ENCODE assay signal across 1 cellular context in genomic region chr9:133715866-133716563, GRCh38.
TF ChIP-seq lines count a peak whose summit lies in the region.

No MANE protein-coding gene starts in this region.

TF ChIP-seq in HepG2, 621 proteins besides CTCF, POLR2A, EP300 and RAD21 (continued from another document and continues in another):
- peak; percentile 83 for TF ChIP-seq HNF4G (IDR thresholded peaks at IDR 0.05; ENCODE audit: borderline replicate concordance, low read depth, low read length)
- TF ChIP-seq HNF4G (CRISPR knock-in tag; IDR thresholded peaks at IDR 0.05; ENCODE audit: borderline replicate concordance, low read depth): peak; percentile 80; the same call in 1 of the 2 replicates
- TF ChIP-seq ZNF780A (CRISPR knock-in tag; IDR thresholded peaks at IDR 0.05): no peak
- TF ChIP-seq ZBTB14 (CRISPR knock-in tag; IDR thresholded peaks at IDR 0.05): no peak
- TF ChIP-seq SRSF9 (IDR thresholded peaks at IDR 0.05; ENCODE audit: borderline replicate concordance, insufficient read depth, low read depth, low read length, poor library complexity, severe bottlenecking): no peak
- peak; percentile 89 for TF ChIP-seq ZNF687 (CRISPR knock-in tag; IDR thresholded peaks at IDR 0.05)
- 0 out of 2 replicates have a peak, but pooled peaks have one; percentile 20 for TF ChIP-seq ARNT2 (CRISPR knock-in tag; IDR thresholded peaks at IDR 0.05; ENCODE audit: low read depth)
- TF ChIP-seq ZNF703 (CRISPR knock-in tag; IDR thresholded peaks at IDR 0.05; ENCODE audit: borderline replicate concordance): no peak
- TF ChIP-seq, protein P1, sequence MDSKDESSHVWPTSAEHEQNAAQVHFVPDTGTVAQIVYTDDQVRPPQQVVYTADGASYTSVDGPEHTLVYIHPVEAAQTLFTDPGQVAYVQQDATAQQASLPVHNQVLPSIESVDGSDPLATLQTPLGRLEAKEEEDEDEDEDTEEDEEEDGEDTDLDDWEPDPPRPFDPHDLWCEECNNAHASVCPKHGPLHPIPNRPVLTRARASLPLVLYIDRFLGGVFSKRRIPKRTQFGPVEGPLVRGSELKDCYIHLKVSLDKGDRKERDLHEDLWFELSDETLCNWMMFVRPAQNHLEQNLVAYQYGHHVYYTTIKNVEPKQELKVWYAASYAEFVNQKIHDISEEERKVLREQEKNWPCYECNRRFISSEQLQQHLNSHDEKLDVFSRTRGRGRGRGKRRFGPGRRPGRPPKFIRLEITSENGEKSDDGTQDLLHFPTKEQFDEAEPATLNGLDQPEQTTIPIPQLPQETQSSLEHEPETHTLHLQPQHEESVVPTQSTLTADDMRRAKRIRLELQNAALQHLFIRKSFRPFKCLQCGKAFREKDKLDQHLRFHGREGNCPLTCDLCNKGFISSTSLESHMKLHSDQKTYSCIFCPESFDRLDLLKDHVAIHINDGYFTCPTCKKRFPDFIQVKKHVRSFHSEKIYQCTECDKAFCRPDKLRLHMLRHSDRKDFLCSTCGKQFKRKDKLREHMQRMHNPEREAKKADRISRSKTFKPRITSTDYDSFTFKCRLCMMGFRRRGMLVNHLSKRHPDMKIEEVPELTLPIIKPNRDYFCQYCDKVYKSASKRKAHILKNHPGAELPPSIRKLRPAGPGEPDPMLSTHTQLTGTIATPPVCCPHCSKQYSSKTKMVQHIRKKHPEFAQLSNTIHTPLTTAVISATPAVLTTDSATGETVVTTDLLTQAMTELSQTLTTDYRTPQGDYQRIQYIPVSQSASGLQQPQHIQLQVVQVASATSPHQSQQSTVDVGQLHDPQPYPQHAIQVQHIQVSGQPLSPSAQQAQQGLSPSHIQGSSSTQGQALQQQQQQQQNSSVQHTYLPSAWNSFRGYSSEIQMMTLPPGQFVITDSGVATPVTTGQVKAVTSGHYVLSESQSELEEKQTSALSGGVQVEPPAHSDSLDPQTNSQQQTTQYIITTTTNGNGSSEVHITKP (CRISPR knock-in tag; IDR thresholded peaks at IDR 0.05; ENCODE audit: low read depth): no peak
- TF ChIP-seq ZSCAN25 (CRISPR knock-in tag; IDR thresholded peaks at IDR 0.05): no peak; the same call in none of the 2 replicates
- TF ChIP-seq ZNF510 (CRISPR knock-in tag; IDR thresholded peaks at IDR 0.05; ENCODE audit: low read depth): peak; percentile 85; the same call in 1 of the 2 replicates
- peak; percentile 7; the same call in 1 of the 2 replicates for TF ChIP-seq ZNF343 (CRISPR knock-in tag; IDR thresholded peaks at IDR 0.05)
- no peak for TF ChIP-seq GPN1 (CRISPR knock-in tag; IDR thresholded peaks at IDR 0.05; ENCODE audit: borderline replicate concordance)
- TF ChIP-seq NKX3-1 (CRISPR knock-in tag; IDR thresholded peaks at IDR 0.05): no peak
- TF ChIP-seq PREB (CRISPR knock-in tag; IDR thresholded peaks at IDR 0.05): no peak
- TF ChIP-seq ZBTB46 (CRISPR knock-in tag; IDR thresholded peaks at IDR 0.05; ENCODE audit: borderline replicate concordance): peak; percentile 77; the same call in 1 of the 2 replicates
- TF ChIP-seq HBP1 (CRISPR knock-in tag; IDR thresholded peaks at IDR 0.05; ENCODE audit: low read depth): no peak
- TF ChIP-seq ZNF589 (CRISPR knock-in tag; conservative IDR thresholded peaks at IDR 0.05): no peak
- no peak for TF ChIP-seq ZNF883 (CRISPR knock-in tag; IDR thresholded peaks at IDR 0.05; ENCODE audit: not compliant biosample characterization)
- peak; percentile 65; the same call in 1 of the 2 replicates for TF ChIP-seq SP4 (CRISPR knock-in tag; IDR thresholded peaks at IDR 0.05)
- no peak for TF ChIP-seq TAF15 (IDR thresholded peaks at IDR 0.05; ENCODE audit: low read depth, low read length, poor library complexity, severe bottlenecking)
- TF ChIP-seq THYN1 (CRISPR knock-in tag; IDR thresholded peaks at IDR 0.05; ENCODE audit: borderline replicate concordance, low read depth): no peak
- peak; percentile 36; the same call in 1 of the 2 replicates for TF ChIP-seq SP5 (CRISPR knock-in tag; IDR thresholded peaks at IDR 0.05; ENCODE audit: borderline replicate concordance, low read depth)
- no peak for TF ChIP-seq ZNF3 (CRISPR knock-in tag; IDR thresholded peaks at IDR 0.05)
- no peak for TF ChIP-seq ZUFSP (CRISPR knock-in tag; IDR thresholded peaks at IDR 0.05; ENCODE audit: borderline replicate concordance)
- TF ChIP-seq ERF (CRISPR knock-in tag; IDR thresholded peaks at IDR 0.05): no peak
- no peak for TF ChIP-seq MNT (IDR thresholded peaks at IDR 0.05)
- 0 out of 2 replicates have a peak, but pooled peaks have one; percentile 53 for TF ChIP-seq TARDBP (CRISPR knock-in tag; IDR thresholded peaks at IDR 0.05)
- TF ChIP-seq KLF11 (CRISPR knock-in tag; IDR thresholded peaks at IDR 0.05): 0 out of 2 replicates have a peak, but pooled peaks have one; percentile 54
- TF ChIP-seq SNAPC2 (CRISPR knock-in tag; IDR thresholded peaks at IDR 0.05): no peak
- TF ChIP-seq CBX2 (IDR thresholded peaks at IDR 0.05; ENCODE audit: low read depth, low read length): no peak
- no peak for TF ChIP-seq CBX2 (CRISPR knock-in tag; IDR thresholded peaks at IDR 0.05; ENCODE audit: low read depth)
- TF ChIP-seq, protein P2, sequence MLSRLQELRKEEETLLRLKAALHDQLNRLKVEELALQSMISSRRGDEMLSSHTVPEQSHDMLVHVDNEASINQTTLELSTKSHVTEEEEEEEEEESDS (CRISPR knock-in tag; IDR thresholded peaks at IDR 0.05; ENCODE audit: borderline replicate concordance): no peak
- TF ChIP-seq TAF1 (CRISPR knock-in tag; IDR thresholded peaks at IDR 0.05): peak; percentile 54
- TF ChIP-seq TBX2 (CRISPR knock-in tag; IDR thresholded peaks at IDR 0.05; ENCODE audit: borderline replicate concordance): peak; percentile 74
- TF ChIP-seq, protein P3, sequence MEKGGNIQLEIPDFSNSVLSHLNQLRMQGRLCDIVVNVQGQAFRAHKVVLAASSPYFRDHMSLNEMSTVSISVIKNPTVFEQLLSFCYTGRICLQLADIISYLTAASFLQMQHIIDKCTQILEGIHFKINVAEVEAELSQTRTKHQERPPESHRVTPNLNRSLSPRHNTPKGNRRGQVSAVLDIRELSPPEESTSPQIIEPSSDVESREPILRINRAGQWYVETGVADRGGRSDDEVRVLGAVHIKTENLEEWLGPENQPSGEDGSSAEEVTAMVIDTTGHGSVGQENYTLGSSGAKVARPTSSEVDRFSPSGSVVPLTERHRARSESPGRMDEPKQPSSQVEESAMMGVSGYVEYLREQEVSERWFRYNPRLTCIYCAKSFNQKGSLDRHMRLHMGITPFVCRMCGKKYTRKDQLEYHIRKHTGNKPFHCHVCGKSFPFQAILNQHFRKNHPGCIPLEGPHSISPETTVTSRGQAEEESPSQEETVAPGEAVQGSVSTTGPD (CRISPR knock-in tag; IDR thresholded peaks at IDR 0.05): no peak
- TF ChIP-seq RFXANK (CRISPR knock-in tag; IDR thresholded peaks at IDR 0.05): 0 out of 2 replicates have a peak, but pooled peaks have one; percentile 44
- TF ChIP-seq PRPF4 (IDR thresholded peaks at IDR 0.05; ENCODE audit: low read depth, low read length, poor library complexity, severe bottlenecking): no peak
- TF ChIP-seq, protein P4, sequence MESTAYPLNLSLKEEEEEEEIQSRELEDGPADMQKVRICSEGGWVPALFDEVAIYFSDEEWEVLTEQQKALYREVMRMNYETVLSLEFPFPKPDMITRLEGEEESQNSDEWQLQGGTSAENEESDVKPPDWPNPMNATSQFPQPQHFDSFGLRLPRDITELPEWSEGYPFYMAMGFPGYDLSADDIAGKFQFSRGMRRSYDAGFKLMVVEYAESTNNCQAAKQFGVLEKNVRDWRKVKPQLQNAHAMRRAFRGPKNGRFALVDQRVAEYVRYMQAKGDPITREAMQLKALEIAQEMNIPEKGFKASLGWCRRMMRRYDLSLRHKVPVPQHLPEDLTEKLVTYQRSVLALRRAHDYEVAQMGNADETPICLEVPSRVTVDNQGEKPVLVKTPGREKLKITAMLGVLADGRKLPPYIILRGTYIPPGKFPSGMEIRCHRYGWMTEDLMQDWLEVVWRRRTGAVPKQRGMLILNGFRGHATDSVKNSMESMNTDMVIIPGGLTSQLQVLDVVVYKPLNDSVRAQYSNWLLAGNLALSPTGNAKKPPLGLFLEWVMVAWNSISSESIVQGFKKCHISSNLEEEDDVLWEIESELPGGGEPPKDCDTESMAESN (CRISPR knock-in tag; conservative IDR thresholded peaks at IDR 0.05): peak; percentile 19; the same call in 1 of the 2 replicates
